14 cellular contexts compared by ENCODE assay signal in the genomic region with DNA sequence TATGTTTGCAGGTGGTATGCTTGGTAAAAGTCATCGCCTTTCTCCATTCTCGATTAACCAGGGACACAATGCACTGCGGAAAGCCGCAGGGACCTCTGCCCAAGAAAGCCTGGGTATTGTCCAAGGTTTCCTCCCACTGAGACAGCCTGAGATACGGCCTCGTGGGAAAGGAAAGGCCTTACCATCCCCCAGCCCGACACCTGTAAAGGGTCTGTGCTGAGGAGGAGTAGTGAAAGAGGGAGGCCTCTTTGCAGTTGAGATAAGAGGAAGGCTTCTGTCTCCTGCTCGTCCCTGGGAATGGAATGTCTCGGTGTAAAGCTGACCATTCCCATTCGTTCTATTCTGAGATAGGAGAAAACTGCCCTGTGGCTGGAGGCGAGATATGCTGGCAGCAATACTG. TPM values are rescaled to one million over a fixed set of nuclear protein-coding genes. Genes with fewer than 3 reads are reported as not detected.
DNase-seq lines count a peak whose midpoint lies in the region; ATAC-seq and TF ChIP-seq lines count a peak whose summit lies in the region.
"Not testable (repeated sequence)": the region's sequence is repeated elsewhere in the genome, so short reads cannot be mapped to it uniquely, and the experiment has no call there.
"Had no signal": no experiment of that assay in that cellular context is flagged by ENCODE, and none has a peak within 500 bp of the region (broad histone marks: within the 10 kb centered on the region; RNA-seq: fewer than 3 reads in every experiment).

No MANE protein-coding gene starts in this region.

- intact Hi-C loops in Caco-2 (cut with micrococcal nuclease; ENCODE audit: unreplicated experiment): not testable (repeated sequence)

- CTCF ChIA-PET in Caco-2 (lab: Charles Lee): not testable (repeated sequence)
- CTCF ChIA-PET in WTC11 (lab: Charles Lee): interaction anchor here (1.1 to 1.4 kb wide), 2 partner anchors 23 to 305 kb away, joined by 3 to 7 read pairs; no protein-coding TSS in a partner anchor

- H3K27ac Mint-ChIP-seq in Caco-2 (ENCODE audit: unreplicated experiment) (peak overlapping the region; percentile 34), mesothelial cell of epicardium (peak overlapping the region; percentile 75)
- H3K27ac Mint-ChIP-seq in WTC11; osteocyte (ENCODE audit: unreplicated experiment): not testable (repeated sequence)

- not testable (repeated sequence) for H3K36me3 Mint-ChIP-seq in Caco-2 (ENCODE audit: insufficient read depth, unreplicated experiment); WTC11; mesothelial cell of epicardium; osteocyte (ENCODE audit: unreplicated experiment)

- DNase-seq in Caco-2: peak in 1 of 2 experiments; percentile 40
- DNase-seq in WTC11 (ENCODE audit: low spot score): peak; percentile 17
- DNase-seq in cardiac muscle cell (ENCODE audit: low read depth in 1 of 2, low spot score in 1 of 2): peak in 1 of 2 donors; percentile 57
- not testable (repeated sequence) for DNase-seq in hepatocyte (ENCODE audit: low spot score); mesothelial cell of epicardium (ENCODE audit: low spot score in 2 of 2, unreplicated experiment in 2 of 2)
- DNase-seq in osteocyte (ENCODE audit: extremely low spot score, unreplicated experiment): peak; percentile 23

- not testable (repeated sequence) for H3K36me3 ChIP-seq in Caco-2 (ENCODE audit: control insufficient read depth, insufficient read depth, low read length); cardiac muscle cell; hepatocyte (replicated peaks; ENCODE audit: insufficient read depth, low read depth)

- H3K9me2 ChIP-seq in hepatocyte (replicated peaks; ENCODE audit: insufficient read depth): not testable (repeated sequence)

- BruUV-seq in Caco-2 (replicated peaks; lab: Mats Ljungman, UMichigan): not testable (repeated sequence)

- not testable (repeated sequence) for ATAC-seq in WTC11

- not testable (repeated sequence) for TF ChIP-seq CTCF in Caco-2 (IDR thresholded peaks at IDR 0.05; ENCODE audit: insufficient read depth in 1 of 2, low read depth in 1 of 2, low read length in 1 of 2, severe bottlenecking in 1 of 2, unreplicated experiment in 1 of 2); WTC11 (IDR thresholded peaks at IDR 0.05); cardiac muscle cell (IDR thresholded peaks at IDR 0.05; ENCODE audit: low read depth, low read length); hepatocyte (IDR thresholded peaks at IDR 0.05; ENCODE audit: poor library complexity); mesothelial cell of epicardium (IDR thresholded peaks at IDR 0.05; ENCODE audit: unreplicated experiment); osteocyte (IDR thresholded peaks at IDR 0.05)

- H3K4me1 Mint-ChIP-seq in Caco-2 (ENCODE audit: low read depth, unreplicated experiment); WTC11; osteocyte (ENCODE audit: unreplicated experiment): not testable (repeated sequence)
- peaks cover 17% of the 10 kb centered on the region for H3K4me1 Mint-ChIP-seq in mesothelial cell of epicardium

- H3K4me3 Mint-ChIP-seq in Caco-2 (ENCODE audit: unreplicated experiment); WTC11; mesothelial cell of epicardium; osteocyte (ENCODE audit: unreplicated experiment): not testable (repeated sequence)

- H3K9me3 Mint-ChIP-seq in Caco-2 (ENCODE audit: unreplicated experiment); WTC11; mesothelial cell of epicardium; osteocyte (ENCODE audit: unreplicated experiment): not testable (repeated sequence)

- H3K9me3 ChIP-seq in Caco-2; cardiac muscle cell (ENCODE audit: low read depth); hepatocyte (ENCODE audit: low read depth): not testable (repeated sequence)

- H3K79me2 ChIP-seq in hepatocyte: not testable (repeated sequence)

- POLR2A ChIA-PET in Caco-2 (lab: Charles Lee); WTC11 (lab: Charles Lee): not testable (repeated sequence)

- H2AFZ ChIP-seq in hepatocyte: not testable (repeated sequence)

- not testable (repeated sequence) for H3K27me3 Mint-ChIP-seq in Caco-2 (ENCODE audit: insufficient read depth, unreplicated experiment); WTC11 (ENCODE audit: low read depth); mesothelial cell of epicardium (ENCODE audit: low read depth); osteocyte (ENCODE audit: unreplicated experiment)

- not testable (repeated sequence) for H3K4me1 ChIP-seq in Caco-2; hepatocyte (ENCODE audit: insufficient read depth)
- H3K4me1 ChIP-seq in cardiac muscle cell (ENCODE audit: low read depth): peaks cover 15% of the 10 kb centered on the region

- 26% methylated on average over 11 of the region's 11 CpGs for WGBS in hepatocyte (ENCODE audit: low lambda C conversion rate, missing lambda C conversion rate)

- H3K4me3 ChIP-seq in Caco-2 (ENCODE audit: low read depth, low read length); cardiac muscle cell; hepatocyte: not testable (repeated sequence)

- not testable (repeated sequence) for H4K20me1 ChIP-seq in hepatocyte (ENCODE audit: insufficient read depth, poor library complexity, severe bottlenecking)

- H3K4me2 ChIP-seq in hepatocyte: peak overlapping the region; percentile 61

- H3K27ac ChIP-seq in cardiac muscle cell: peak overlapping the region; percentile 91
- H3K27ac ChIP-seq in hepatocyte: peak overlapping the region; percentile 26

- H3K27me3 ChIP-seq in Caco-2 (replicated peaks; ENCODE audit: control insufficient read depth, insufficient read depth, low read length); cardiac muscle cell; hepatocyte: not testable (repeated sequence)

RNA-seq across cellular contexts. Expression of gene TRIM75, which starts 19.7 kb away (rescaled TPM):
- total RNA-seq in Caco-2 (2022) (not detected in 2 replicates), WTC11 (2021) (not detected in 3 replicates), cardiac muscle cell (not detected in 2 replicates), hepatocyte (0.17 TPM in 1 of 2 replicates, not detected in the other), mesothelial cell of epicardium (not detected in 3 replicates), osteocyte (not detected in 2 replicates)
- polyA plus RNA-seq in cardiac muscle cell (not detected in 2 replicates), hepatocyte (not detected in 2 replicates)
- total RNA-seq: A172; A673; CD4-positive, alpha-beta memory T cell; GM12878; GM23248; H1; H7 had no signal
- polyA plus RNA-seq: BJ; CD4-positive, alpha-beta memory T cell; GM12878; GM23248; H1 had no signal

RNA-seq across cellular contexts. Expression of gene TMEM192, which starts 39.3 kb away (rescaled TPM):
- total RNA-seq in Caco-2 (2022) (18.6 and 19.4 TPM in 2 replicates), WTC11 (2021) (10.5 to 11.2 TPM (median 11.0 TPM) in 3 replicates), cardiac muscle cell (5.2 and 7.7 TPM in 2 replicates), hepatocyte (23.3 and 34.7 TPM in 2 replicates), mesothelial cell of epicardium (12.2 to 15.4 TPM (median 13.9 TPM) in 3 replicates), osteocyte (17.6 and 23.3 TPM in 2 replicates)
- polyA plus RNA-seq in cardiac muscle cell (14.0 and 17.3 TPM in 2 replicates), hepatocyte (22.5 and 28.8 TPM in 2 replicates)

RNA-seq across cellular contexts. Expression of gene TRIM60, which starts 41.5 kb away (rescaled TPM):
- total RNA-seq in Caco-2 (2022): not detected in 2 replicates
- not detected in 3 replicates for total RNA-seq in WTC11 (2021)
- 0.07 TPM in 1 of 2 replicates, not detected in the other for total RNA-seq in cardiac muscle cell
- not detected in 2 replicates for polyA plus RNA-seq in cardiac muscle cell
- total RNA-seq in hepatocyte: not detected in 2 replicates
- polyA plus RNA-seq in hepatocyte: not detected in 2 replicates
- not detected in 3 replicates for total RNA-seq in mesothelial cell of epicardium
- not detected in 2 replicates for total RNA-seq in osteocyte
- total RNA-seq: A172; A673; CD4-positive, alpha-beta memory T cell; GM12878; GM23248; H1; H7 had no signal
- polyA plus RNA-seq: BJ; CD4-positive, alpha-beta memory T cell; GM12878; GM23248; H1 had no signal
